8 cellular contexts compared by ENCODE assay signal in the genomic region with DNA sequence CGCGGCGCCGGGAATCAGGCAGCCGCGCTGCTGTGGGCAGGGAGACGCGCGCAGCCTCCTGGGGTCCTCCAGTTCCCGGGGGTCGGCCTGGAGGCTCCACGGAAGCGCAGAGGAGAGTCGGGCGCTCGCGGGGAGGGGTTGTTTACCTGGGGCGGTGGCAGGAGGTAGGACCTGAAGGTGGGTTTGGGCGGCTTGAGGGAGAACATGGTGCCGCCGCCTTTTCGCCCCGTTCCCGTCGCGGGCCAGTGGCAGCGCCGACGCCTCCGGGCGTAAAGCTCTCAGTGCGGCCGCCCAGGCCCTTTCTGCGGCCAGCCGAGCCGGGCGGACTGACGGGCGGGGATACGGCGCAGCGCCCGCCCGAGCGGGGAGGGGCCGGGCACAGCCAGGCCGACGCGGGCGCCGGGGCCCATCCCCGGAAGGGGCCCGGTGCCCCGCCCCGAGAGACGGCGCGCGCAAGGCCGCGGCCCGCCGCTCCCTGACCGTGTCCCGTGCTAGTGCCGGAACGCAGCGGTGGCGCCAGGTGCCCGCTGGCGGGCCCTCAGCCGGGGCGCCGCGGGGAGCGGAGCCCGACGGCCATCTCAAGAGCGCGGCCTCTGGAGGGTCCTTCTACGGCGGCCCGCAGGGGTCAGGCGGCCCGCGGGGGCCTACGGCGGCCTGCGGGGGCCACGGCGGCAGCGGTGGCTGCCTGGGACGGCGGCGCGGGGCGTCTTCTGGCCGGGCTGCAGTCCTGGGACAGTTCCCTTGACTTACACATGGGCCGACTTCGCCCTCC. TPM values are rescaled to one million over a fixed set of nuclear protein-coding genes. Genes with fewer than 3 reads are reported as not detected.
DNase-seq lines count a peak whose midpoint lies in the region; ATAC-seq, FAIRE-seq and TF ChIP-seq lines count a peak whose summit lies in the region.

A gene with protein sequence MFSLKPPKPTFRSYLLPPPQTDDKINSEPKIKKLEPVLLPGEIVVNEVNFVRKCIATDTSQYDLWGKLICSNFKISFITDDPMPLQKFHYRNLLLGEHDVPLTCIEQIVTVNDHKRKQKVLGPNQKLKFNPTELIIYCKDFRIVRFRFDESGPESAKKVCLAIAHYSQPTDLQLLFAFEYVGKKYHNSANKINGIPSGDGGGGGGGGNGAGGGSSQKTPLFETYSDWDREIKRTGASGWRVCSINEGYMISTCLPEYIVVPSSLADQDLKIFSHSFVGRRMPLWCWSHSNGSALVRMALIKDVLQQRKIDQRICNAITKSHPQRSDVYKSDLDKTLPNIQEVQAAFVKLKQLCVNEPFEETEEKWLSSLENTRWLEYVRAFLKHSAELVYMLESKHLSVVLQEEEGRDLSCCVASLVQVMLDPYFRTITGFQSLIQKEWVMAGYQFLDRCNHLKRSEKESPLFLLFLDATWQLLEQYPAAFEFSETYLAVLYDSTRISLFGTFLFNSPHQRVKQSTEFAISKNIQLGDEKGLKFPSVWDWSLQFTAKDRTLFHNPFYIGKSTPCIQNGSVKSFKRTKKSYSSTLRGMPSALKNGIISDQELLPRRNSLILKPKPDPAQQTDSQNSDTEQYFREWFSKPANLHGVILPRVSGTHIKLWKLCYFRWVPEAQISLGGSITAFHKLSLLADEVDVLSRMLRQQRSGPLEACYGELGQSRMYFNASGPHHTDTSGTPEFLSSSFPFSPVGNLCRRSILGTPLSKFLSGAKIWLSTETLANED (minus strand): TSS at position 328 of the 772 bp plus-strand sequence. CDS start 122 bp downstream, at position 206.

- peak within 1 kb of the TSS; percentile 88 for H3K27ac ChIP-seq in endothelial cell of umbilical vein (ENCODE audit: insufficient read depth, low read depth, low read length)

- H3K36me3 ChIP-seq in endothelial cell of umbilical vein (ENCODE audit: control insufficient read depth in 2 of 2, extremely low read depth in 1 of 2, insufficient read depth in 2 of 2, low read length in 2 of 2) = peaks cover 2 to 7% of the 10 kb centered on the region in 2 experiments

- H3K9ac ChIP-seq in endothelial cell of umbilical vein (replicated peaks; ENCODE audit: extremely low read depth, insufficient read depth, low read length) = peak within 1 kb of the TSS; percentile 92

- no peaks in the 10 kb centered on the region for H4K20me1 ChIP-seq in endothelial cell of umbilical vein (replicated peaks; ENCODE audit: control insufficient read depth, extremely low read depth, insufficient read depth, low read length)

- TF ChIP-seq CTCF in endothelial cell of umbilical vein (IDR thresholded peaks at IDR 0.05; ENCODE audit: extremely low read depth in 1 of 2, insufficient read depth in 1 of 2, low read depth in 1 of 2, low read length in 2 of 2) = no peak

- DNase-seq in AML-193 (lab: John Stamatoyannopoulos, UW) (peak; percentile 58 to 66), NOMO-1 treated with dmso at 0.1 percent for 144 hours (lab: John Stamatoyannopoulos, UW; ENCODE audit: unreplicated experiment) (peak; percentile 68), endothelial cell of umbilical vein (ENCODE audit: low read depth, low spot score) (peak; percentile 78)
- peak; percentile 71 for DNase-seq in activated CD8-positive, alpha-beta memory T cell treated with anti-CD3 and anti-CD28 coated beads, Interleukin-2, amount 50 U/mL, for 4 hours
- peak; percentile 57 to 69 for DNase-seq in stimulated activated CD8-positive, alpha-beta memory T cell treated with anti-CD3 and anti-CD28 coated beads, Interleukin-2, amount 100 ng/mL, for 48 hours (ENCODE audit: low read depth in 2 of 2)

- intact Hi-C loops in endothelial cell of umbilical vein (cut with micrococcal nuclease) = loop anchor here (1.0 to 2.0 kb wide), 3 partner anchors 31 to 89 kb away; no protein-coding TSS in a partner anchor

- peak; percentile 97 for TF ChIP-seq POLR2A in GM18951 (IDR thresholded peaks at IDR 0.05; ENCODE audit: extremely low read depth, insufficient read depth, insufficient read length)
- TF ChIP-seq POLR2A in endothelial cell of umbilical vein (IDR thresholded peaks at IDR 0.05; ENCODE audit: low read depth, low read length) = peak; percentile 93

- in situ Hi-C loops in GM18951 (cut with MboI; ENCODE audit: low sequenced_read_pairs, unreplicated experiment) = no loop called here

- POLR2A ChIA-PET in endothelial cell of umbilical vein (lab: Charles Lee) = interaction anchor here (0.6 to 2.9 kb wide), 10 partner anchors 9 to 140 kb away, joined by 3 to 9 read pairs (median 4); no protein-coding TSS in a partner anchor

- peak within 1 kb of the TSS; percentile 81 to 96 (median 91) for H3K4me3 ChIP-seq in endothelial cell of umbilical vein (replicated peaks in 1 of 3; ENCODE audit: insufficient read depth in 1 of 3, low read depth in 1 of 3, low read length in 3 of 3)
- H3K4me3 ChIP-seq in mononuclear cell (ENCODE audit: low read length) = peak within 1 kb of the TSS; percentile 93

- H3K27me3 ChIP-seq in endothelial cell of umbilical vein (ENCODE audit: control insufficient read depth in 2 of 2, insufficient read depth in 2 of 2, low read length in 2 of 2) (no peaks in the 10 kb centered on the region), mononuclear cell (ENCODE audit: insufficient read depth, low read length) (no peaks in the 10 kb centered on the region)

- peaks cover 41% of the 10 kb centered on the region for H3K79me2 ChIP-seq in endothelial cell of umbilical vein (ENCODE audit: control insufficient read depth, insufficient read depth, low read length)

- H3K9me1 ChIP-seq in endothelial cell of umbilical vein (replicated peaks; ENCODE audit: control insufficient read depth, extremely low read depth, insufficient read depth, low read length) = no peaks in the 10 kb centered on the region

- dilution Hi-C loops in endothelial cell of umbilical vein (cut with MboI; ENCODE audit: extremely low pct_ligation_motif_present, low sequenced_read_pairs) = no loop called here

- H2AFZ ChIP-seq in endothelial cell of umbilical vein (ENCODE audit: low read depth, low read length) = peak within 1 kb of the TSS; percentile 89

- no peaks in the 10 kb centered on the region for H3K9me3 ChIP-seq in endothelial cell of umbilical vein (replicated peaks; ENCODE audit: control insufficient read depth, insufficient read depth, low read length)
- H3K9me3 ChIP-seq in mononuclear cell (ENCODE audit: low read depth, low read length) = no peaks in the 10 kb centered on the region

- H3K4me2 ChIP-seq in endothelial cell of umbilical vein (ENCODE audit: insufficient read depth, low read length) = peak within 1 kb of the TSS; percentile 100

- CTCF ChIA-PET in endothelial cell of umbilical vein (lab: Charles Lee) = interaction anchor here (0.7 to 13.6 kb wide), 9 partner anchors 12 to 137 kb away, joined by 3 to 175 read pairs (median 5); no protein-coding TSS in a partner anchor

- BruUV-seq in endothelial cell of umbilical vein (replicated peaks; lab: Mats Ljungman, UMichigan) = no TSS peak

- H3K4me1 ChIP-seq in endothelial cell of umbilical vein (ENCODE audit: control insufficient read depth, extremely low read depth, insufficient read depth, low read length) (peaks cover 31% of the 10 kb centered on the region), mononuclear cell (ENCODE audit: insufficient read depth, low read length) (peaks cover 33% of the 10 kb centered on the region)

- peak; percentile 63 for FAIRE-seq in endothelial cell of umbilical vein (lab: Jason Lieb, UNC)

- ATAC-seq in HG03159 (IDR thresholded peaks at IDR 0.05; ENCODE audit: unreplicated experiment) = peak; percentile 88

TF ChIP-seq in endothelial cell of umbilical vein, 7 proteins besides CTCF, POLR2A, EP300 and RAD21:
- TF ChIP-seq, protein P1, sequence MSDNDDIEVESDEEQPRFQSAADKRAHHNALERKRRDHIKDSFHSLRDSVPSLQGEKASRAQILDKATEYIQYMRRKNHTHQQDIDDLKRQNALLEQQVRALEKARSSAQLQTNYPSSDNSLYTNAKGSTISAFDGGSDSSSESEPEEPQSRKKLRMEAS (IDR thresholded peaks at IDR 0.05; ENCODE audit: insufficient read depth, insufficient read length) = no peak
- no peak for TF ChIP-seq GATA2 (IDR thresholded peaks at IDR 0.05; ENCODE audit: insufficient read depth, insufficient read length, low read depth, low read length)
- no peak for TF ChIP-seq EZH2 (IDR thresholded peaks at IDR 0.05; ENCODE audit: borderline replicate concordance, low read depth, low read length, severe bottlenecking)
- TF ChIP-seq JUN (IDR thresholded peaks at IDR 0.05; ENCODE audit: borderline replicate concordance, insufficient read depth, insufficient read length, low read depth) = no peak
- TF ChIP-seq MYC (IDR thresholded peaks at IDR 0.05; ENCODE audit: low read depth, low read length) = no peak
- no peak for TF ChIP-seq FOS (IDR thresholded peaks at IDR 0.05; ENCODE audit: borderline replicate concordance, insufficient read depth, low read length)
- peak; percentile 97 for TF ChIP-seq POLR2AphosphoS5 (IDR thresholded peaks at IDR 0.05; ENCODE audit: insufficient read depth, low read depth, low read length)

RNA-seq across cellular contexts. Expression of the gene that starts here (rescaled TPM):
- 65.5 and 88.5 TPM in 2 replicates for total RNA-seq in endothelial cell of umbilical vein
- polyA plus RNA-seq in endothelial cell of umbilical vein = 41.7 and 48.3 TPM in 2 replicates
- polyA plus RNA-seq in endothelial cell of umbilical vein (2011; cell fraction: cytosol; rRNA removed) = 37.8 and 43.6 TPM in 2 replicates
- 167 and 171 TPM in 2 replicates for polyA plus RNA-seq in endothelial cell of umbilical vein (2011; cell fraction: nucleus; rRNA removed)
- polyA plus RNA-seq in endothelial cell of umbilical vein (2012) = 22.8 and 28.8 TPM in 2 replicates
- 114 and 120 TPM in 2 replicates for polyA minus RNA-seq in endothelial cell of umbilical vein
- polyA minus RNA-seq in endothelial cell of umbilical vein (2011; cell fraction: cytosol; rRNA and poly(A)+ RNA removed) = 4.7 TPM
- 329 and 332 TPM in 2 replicates for polyA minus RNA-seq in endothelial cell of umbilical vein (2011; cell fraction: nucleus; rRNA and poly(A)+ RNA removed)
- total RNA-seq in mononuclear cell = 79.0 TPM

Comparison
In these comparisons a context has a peak if more than half of its experiments do, and no peak if none do; other contexts are left out.
1. Peak in every context shown above with its lines: DNase-seq, ATAC-seq, H3K4me3 ChIP-seq and H3K27ac ChIP-seq.